Comparison of ENCODE assay signal across 13 cellular contexts in the genomic region with DNA sequence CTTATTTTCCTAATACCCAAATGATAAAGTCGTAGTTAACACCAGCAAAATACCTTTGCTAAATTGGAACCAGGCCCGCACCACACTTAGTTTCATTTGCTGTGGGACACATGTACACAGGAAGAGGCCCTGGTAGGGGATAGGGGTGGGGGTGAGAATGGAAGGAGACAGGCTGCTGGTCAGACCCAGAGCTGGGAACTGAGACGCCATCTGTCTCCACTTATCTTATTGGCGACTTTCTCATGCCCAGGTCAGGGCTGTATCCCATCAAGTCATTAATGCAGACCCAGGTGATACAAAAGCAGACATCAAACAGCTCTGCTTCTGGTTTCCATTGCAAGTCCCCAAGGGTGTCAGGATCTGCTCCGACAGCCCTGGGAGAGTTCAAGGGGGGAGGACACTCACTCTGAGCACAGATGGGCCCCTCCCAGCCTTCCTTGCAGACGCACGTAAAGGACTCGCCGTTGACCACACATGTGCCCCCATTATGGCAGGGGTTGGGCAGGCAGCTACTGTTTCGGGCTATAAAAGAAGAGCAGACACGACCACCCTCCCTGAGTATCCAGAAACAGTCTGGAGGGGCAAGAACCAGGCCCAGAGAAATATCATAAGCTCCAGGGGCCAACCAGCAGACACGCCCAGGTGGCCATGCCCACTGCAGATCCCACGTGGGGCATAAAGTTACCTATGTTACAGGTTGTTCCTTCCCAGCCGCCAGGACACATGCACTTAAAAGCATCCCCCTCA. TPM values are rescaled to one million over a fixed set of nuclear protein-coding genes. Genes with fewer than 3 reads are reported as not detected.
DNase-seq lines count a peak whose midpoint lies in the region; ATAC-seq and TF ChIP-seq lines count a peak whose summit lies in the region.
"Had no signal": no experiment of that assay in that cellular context is flagged by ENCODE, and none has a peak within 500 bp of the region (broad histone marks: within the 10 kb centered on the region; RNA-seq: fewer than 3 reads in every experiment).

No MANE protein-coding gene starts in this region.

- H3K27me3 Mint-ChIP-seq in activated CD4-positive, alpha-beta T cell treated with anti-CD3 and anti-CD28 coated beads for 36 hours: peaks cover 4% of the 10 kb centered on the region
- H3K27me3 Mint-ChIP-seq in WTC11 (ENCODE audit: low read depth): no peaks in the 10 kb centered on the region

- H3K36me3 Mint-ChIP-seq in activated CD4-positive, alpha-beta T cell treated with anti-CD3 and anti-CD28 coated beads for 36 hours (ENCODE audit: low read depth): no peaks in the 10 kb centered on the region
- H3K36me3 Mint-ChIP-seq in WTC11: peaks cover 94% of the 10 kb centered on the region

- H3K4me1 Mint-ChIP-seq in activated CD4-positive, alpha-beta T cell treated with anti-CD3 and anti-CD28 coated beads for 36 hours: no peaks in the 10 kb centered on the region
- peaks cover 27% of the 10 kb centered on the region for H3K4me1 Mint-ChIP-seq in WTC11

- H3K27me3 ChIP-seq in thoracic aorta (replicated peaks; ENCODE audit: insufficient read depth): no peaks in the 10 kb centered on the region
- H3K27me3 ChIP-seq: neutrophil had no signal

- H3K27ac Mint-ChIP-seq in activated CD4-positive, alpha-beta T cell treated with anti-CD3 and anti-CD28 coated beads for 36 hours: no peak overlapping the region
- H3K27ac Mint-ChIP-seq in WTC11: 0 out of 2 replicates have a peak overlapping the region, but pooled peaks have one; percentile 23

- H3K27ac ChIP-seq in thoracic aorta: peak overlapping the region; percentile 98 to 100
- H3K27ac ChIP-seq: neutrophil had no signal

- H3K4me1 ChIP-seq in thoracic aorta (ENCODE audit: control insufficient read depth in 1 of 2, low read depth in 2 of 2): peaks cover 18 to 85% of the 10 kb centered on the region in 2 donors

- ATAC-seq in activated CD4-positive, alpha-beta T cell treated with anti-CD3 and anti-CD28 coated beads for 36 hours: peak; percentile 26
- peak; percentile 48 for ATAC-seq in HG02884 (IDR thresholded peaks at IDR 0.05; ENCODE audit: unreplicated experiment)
- ATAC-seq in WTC11: no peak
- ATAC-seq in thoracic aorta (ENCODE audit: insufficient number of reproducible peaks, low FRiP score, low read depth): no peak
- ATAC-seq in sciatic nerve: no peak
- ATAC-seq: left cardiac atrium had no signal

- no peak overlapping the region for H3K4me3 ChIP-seq in thoracic aorta

- H3K9me3 Mint-ChIP-seq in activated CD4-positive, alpha-beta T cell treated with anti-CD3 and anti-CD28 coated beads for 36 hours (ENCODE audit: low read depth): no peaks in the 10 kb centered on the region
- H3K9me3 Mint-ChIP-seq in WTC11: no peaks in the 10 kb centered on the region

- CTCF ChIA-PET in activated CD4-positive, alpha-beta T cell treated with anti-CD3 and anti-CD28 coated beads for 36 hours (lab: Charles Lee): interaction anchor here (0.7 kb wide), 1 partner anchor 35 kb away, joined by 3 read pairs; no protein-coding TSS in a partner anchor
- CTCF ChIA-PET in WTC11 (lab: Charles Lee): interaction anchor here (0.6 kb wide), 1 partner anchor 313 kb away, joined by 3 read pairs; no protein-coding TSS in a partner anchor

- intact Hi-C loops in activated CD4-positive, alpha-beta T cell treated with anti-CD3 and anti-CD28 coated beads for 36 hours (cut with DNase I, micrococcal nuclease): no loop called here
- intact Hi-C loops in sciatic nerve (cut with DNase I): no loop called here

- peaks cover 88% of the 10 kb centered on the region for H3K36me3 ChIP-seq in thoracic aorta

- H3K4me3 Mint-ChIP-seq in activated CD4-positive, alpha-beta T cell treated with anti-CD3 and anti-CD28 coated beads for 36 hours: no peak overlapping the region
- H3K4me3 Mint-ChIP-seq in WTC11: no peak overlapping the region

- DNase-seq in activated CD4-positive, alpha-beta T cell treated with anti-CD3 and anti-CD28 coated beads for 36 hours: no peak
- DNase-seq in activated CD4-positive, alpha-beta T cell treated with anti-CD3 and anti-CD28 coated beads for 1 hour: no peak
- DNase-seq in WTC11 (ENCODE audit: low spot score): no peak
- no peak for DNase-seq in thoracic aorta (ENCODE audit: low spot score)
- DNase-seq in NK-92 treated with Interleukin-12 subunit alpha and Interleukin-12 subunit beta, amount 100 ng/mL, for 24 hours (lab: John Stamatoyannopoulos, UW): no peak
- no peak for DNase-seq in H4 (ENCODE audit: low spot score)
- DNase-seq in sciatic nerve (ENCODE audit: low spot score): no peak
- DNase-seq: cerebellar nuclear complex; DMS79; left cardiac atrium; stimulated activated CD4-positive, alpha-beta T cell treated with anti-CD3 and anti-CD28 coated beads, Interleukin-2, amount 100 ng/mL, for 48 hours had no signal

- TF ChIP-seq CTCF in WTC11 (IDR thresholded peaks at IDR 0.05) (no peak), thoracic aorta (IDR thresholded peaks at IDR 0.05) (no peak)

- no peaks in the 10 kb centered on the region for H3K9me3 ChIP-seq in thoracic aorta
- H3K9me3 ChIP-seq: neutrophil had no signal

- POLR2A ChIA-PET in activated CD4-positive, alpha-beta T cell treated with anti-CD3 and anti-CD28 coated beads for 36 hours (lab: Charles Lee): no interaction called here
- POLR2A ChIA-PET in WTC11 (lab: Charles Lee): no interaction called here

TF ChIP-seq in WTC11, 78 proteins besides CTCF, POLR2A, EP300 and RAD21:
- TF ChIP-seq ZNF263 (CRISPR knock-in tag; IDR thresholded peaks at IDR 0.05; ENCODE audit: low read depth) (no peak), E2F4 (CRISPR knock-in tag; IDR thresholded peaks at IDR 0.05; ENCODE audit: borderline replicate concordance, low read depth) (no peak), JAZF1 (CRISPR knock-in tag; IDR thresholded peaks at IDR 0.05) (no peak), NFATC4 (CRISPR knock-in tag; IDR thresholded peaks at IDR 0.05) (no peak), GTF2I (CRISPR knock-in tag; conservative IDR thresholded peaks at IDR 0.05) (no peak), ERG (CRISPR knock-in tag; IDR thresholded peaks at IDR 0.05) (no peak), OVOL2 (CRISPR knock-in tag; IDR thresholded peaks at IDR 0.05; ENCODE audit: borderline replicate concordance) (no peak)
- TF ChIP-seq, protein P1, sequence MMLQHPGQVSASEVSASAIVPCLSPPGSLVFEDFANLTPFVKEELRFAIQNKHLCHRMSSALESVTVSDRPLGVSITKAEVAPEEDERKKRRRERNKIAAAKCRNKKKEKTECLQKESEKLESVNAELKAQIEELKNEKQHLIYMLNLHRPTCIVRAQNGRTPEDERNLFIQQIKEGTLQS (CRISPR knock-in tag; conservative IDR thresholded peaks at IDR 0.05): no peak

RNA-seq across cellular contexts. Expression of gene JAG1, which starts 29.2 kb away (rescaled TPM):
- under 1 TPM; 0.30 to 0.44 TPM for total RNA-seq in activated CD4-positive, alpha-beta T cell treated with anti-CD3 and anti-CD28 coated beads for 36 hours
- total RNA-seq in WTC11 (2021): 38.3 to 45.2 TPM (median 41.6 TPM) in 3 replicates
- total RNA-seq in thoracic aorta: 100 to 1,000 TPM; 237 to 253 TPM
- 8.4 and 9.9 TPM in 2 replicates for total RNA-seq in H4 (2014; rRNA removed; shearing (Covaris generic))
- total RNA-seq in sciatic nerve: 81.6 TPM

Comparison
In these comparisons a context has a peak if more than half of its experiments do, and no peak if none do; other contexts are left out.
1. ATAC-seq: peak in activated CD4-positive, alpha-beta T cell treated with anti-CD3 and anti-CD28 coated beads for 36 hours (single experiment) and HG02884 (single experiment); none in WTC11 (single experiment), thoracic aorta (single experiment) and sciatic nerve (single experiment).